ENCODE assay signal across 11 cellular contexts in the genomic region with DNA sequence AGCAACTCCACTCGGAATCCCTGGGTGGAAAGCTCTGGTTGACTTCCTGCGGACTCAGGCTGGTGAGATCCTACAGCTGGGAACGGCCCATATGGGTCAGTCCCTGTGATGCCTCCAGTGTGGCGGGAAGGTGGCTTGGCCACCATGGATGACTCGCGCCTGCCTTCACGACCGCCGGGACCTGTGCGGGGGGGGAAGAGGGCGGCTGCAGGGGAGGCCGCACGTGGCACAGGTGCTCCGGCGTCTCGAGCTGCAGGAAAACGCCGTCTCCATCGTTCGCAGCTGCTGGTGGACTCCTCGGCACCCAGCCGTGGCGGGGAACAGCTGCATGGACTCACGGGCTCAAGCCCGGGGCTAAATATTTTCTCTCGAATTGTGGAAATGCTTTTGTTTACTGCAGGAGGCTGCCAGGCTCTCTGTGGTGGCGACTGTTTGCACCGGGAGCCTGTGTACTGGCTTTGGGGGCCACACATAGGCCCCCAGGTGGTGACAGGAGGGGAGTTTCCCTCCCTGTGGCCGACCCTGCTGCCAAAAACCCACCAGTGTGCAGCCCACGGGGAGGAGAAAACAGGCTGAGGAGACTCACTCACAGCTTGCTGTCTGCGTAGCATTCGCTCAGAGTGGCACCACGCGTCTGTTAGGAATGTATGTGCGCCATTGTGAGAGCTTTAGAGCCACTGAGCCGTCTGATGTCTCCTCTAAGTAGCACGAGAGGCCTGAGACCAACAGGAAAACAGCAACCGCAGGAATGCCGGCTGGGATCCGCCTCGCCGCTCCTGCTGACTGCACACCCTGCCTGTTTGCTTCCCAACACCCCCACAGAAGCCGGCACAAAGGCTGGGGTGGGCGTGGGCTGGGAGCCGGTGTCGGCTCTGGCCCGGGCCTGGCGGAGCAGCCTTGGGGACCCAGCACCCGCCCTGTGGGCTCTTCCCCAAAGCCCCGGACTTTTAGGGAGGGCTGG.
A peak's percentile ranks its signal among the peaks of the same experiment; 100 is the strongest.
DNase-seq lines count a peak whose midpoint lies in the region; ATAC-seq and TF ChIP-seq lines count a peak whose summit lies in the region.
"Had no signal": no experiment of that assay in that cellular context is flagged by ENCODE, and none has a peak within 500 bp of the region (broad histone marks: within the 10 kb centered on the region; RNA-seq: fewer than 3 reads in every experiment).

No MANE protein-coding gene starts in this region.

- ATAC-seq in WTC11 = no peak
- ATAC-seq in HG02623 (IDR thresholded peaks at IDR 0.05; ENCODE audit: unreplicated experiment) = no peak
- ATAC-seq in GM21576 (IDR thresholded peaks at IDR 0.05; ENCODE audit: unreplicated experiment) = no peak

- no peak overlapping the region for H3K4me3 Mint-ChIP-seq in activated CD4-positive, alpha-beta T cell treated with anti-CD3 and anti-CD28 coated beads, Interleukin-2, amount 10 ng/mL, durations not matched to agents 7 days and 5 days
- H3K4me3 Mint-ChIP-seq in WTC11 = no peak overlapping the region
- H3K4me3 Mint-ChIP-seq: central memory CD8-positive, alpha-beta T cell had no signal

- CTCF ChIA-PET in activated CD4-positive, alpha-beta T cell treated with anti-CD3 and anti-CD28 coated beads, Interleukin-2, amount 10 ng/mL, durations not matched to agents 7 days and 5 days (lab: Charles Lee) = no interaction called here
- CTCF ChIA-PET in WTC11 (lab: Charles Lee) = no interaction called here

- peaks cover 2% of the 10 kb centered on the region for H3K36me3 Mint-ChIP-seq in activated CD4-positive, alpha-beta T cell treated with anti-CD3 and anti-CD28 coated beads, Interleukin-2, amount 10 ng/mL, durations not matched to agents 7 days and 5 days (ENCODE audit: low read depth)
- H3K36me3 Mint-ChIP-seq in WTC11 = no peaks in the 10 kb centered on the region

- H3K27ac Mint-ChIP-seq in activated CD4-positive, alpha-beta T cell treated with anti-CD3 and anti-CD28 coated beads, Interleukin-2, amount 10 ng/mL, durations not matched to agents 7 days and 5 days = peak overlapping the region; percentile 36
- peak overlapping the region; percentile 78 for H3K27ac Mint-ChIP-seq in WTC11

- no peaks in the 10 kb centered on the region for H3K9me3 ChIP-seq in testis

- no peaks in the 10 kb centered on the region for H3K36me3 ChIP-seq in testis (ENCODE audit: low read depth, missing control alignments)

- no peaks in the 10 kb centered on the region for H3K4me1 Mint-ChIP-seq in activated CD4-positive, alpha-beta T cell treated with anti-CD3 and anti-CD28 coated beads, Interleukin-2, amount 10 ng/mL, durations not matched to agents 7 days and 5 days
- no peaks in the 10 kb centered on the region for H3K4me1 Mint-ChIP-seq in WTC11
- H3K4me1 Mint-ChIP-seq: central memory CD8-positive, alpha-beta T cell had no signal

- no peak for DNase-seq in activated CD4-positive, alpha-beta T cell treated with anti-CD3 and anti-CD28 coated beads, Interleukin-2, amount 10 ng/mL, durations not matched to agents 7 days and 5 days
- no peak for DNase-seq in activated CD4-positive, alpha-beta T cell treated with anti-CD3 and anti-CD28 coated beads for 1 hour
- DNase-seq in WTC11 (ENCODE audit: low spot score) (no peak), hepatic stellate cell (ENCODE audit: low spot score) (peak; percentile 26), testis (peak; percentile 40), amygdala (lab: John Stamatoyannopoulos, UW) (no peak)
- DNase-seq: NK-92 treated with Interleukin-12 subunit alpha and Interleukin-12 subunit beta, amount 100 ng/mL, for 24 hours had no signal

- peaks cover 3% of the 10 kb centered on the region for H3K4me1 ChIP-seq in testis

- no peak overlapping the region for H3K4me3 ChIP-seq in testis

- 72 to 83% methylated on average over 30 to 50 of the region's 50 CpGs for WGBS in testis, 2 donors

- intact Hi-C loops in testis (cut with DNase I; ENCODE audit: low total_unique reads) = no loop called here

- no peaks in the 10 kb centered on the region for H3K9me3 Mint-ChIP-seq in activated CD4-positive, alpha-beta T cell treated with anti-CD3 and anti-CD28 coated beads, Interleukin-2, amount 10 ng/mL, durations not matched to agents 7 days and 5 days
- H3K9me3 Mint-ChIP-seq in WTC11 = no peaks in the 10 kb centered on the region
- H3K9me3 Mint-ChIP-seq: central memory CD8-positive, alpha-beta T cell had no signal

- POLR2A ChIA-PET in activated CD4-positive, alpha-beta T cell treated with anti-CD3 and anti-CD28 coated beads, Interleukin-2, amount 10 ng/mL, durations not matched to agents 7 days and 5 days (lab: Charles Lee) = no interaction called here
- POLR2A ChIA-PET in WTC11 (lab: Charles Lee) = no interaction called here

- no peaks in the 10 kb centered on the region for H3K27me3 ChIP-seq in testis

- TF ChIP-seq CTCF in WTC11 (IDR thresholded peaks at IDR 0.05) (no peak), testis (IDR thresholded peaks at IDR 0.05) (no peak)

- H3K27me3 Mint-ChIP-seq in activated CD4-positive, alpha-beta T cell treated with anti-CD3 and anti-CD28 coated beads, Interleukin-2, amount 10 ng/mL, durations not matched to agents 7 days and 5 days = no peaks in the 10 kb centered on the region
- H3K27me3 Mint-ChIP-seq in WTC11 (ENCODE audit: low read depth) = no peaks in the 10 kb centered on the region
- H3K27me3 Mint-ChIP-seq: central memory CD8-positive, alpha-beta T cell had no signal

- no peak for TF ChIP-seq POLR2A in testis (IDR thresholded peaks at IDR 0.05)

- H3K27ac ChIP-seq in testis = peak overlapping the region in 1 of 2 donors; percentile 19
- H3K27ac ChIP-seq: C4-2B had no signal

TF ChIP-seq in WTC11, 78 proteins besides CTCF, POLR2A, EP300 and RAD21:
- TF ChIP-seq CREM (CRISPR knock-in tag; IDR thresholded peaks at IDR 0.05) (no peak), ZNF671 (CRISPR knock-in tag; IDR thresholded peaks at IDR 0.05) (no peak), ZNF317 (CRISPR knock-in tag; IDR thresholded peaks at IDR 0.05; ENCODE audit: borderline replicate concordance, low read depth) (no peak), ZNF423 (CRISPR knock-in tag; IDR thresholded peaks at IDR 0.05) (no peak), PRRX2 (CRISPR knock-in tag; IDR thresholded peaks at IDR 0.05) (no peak), RORB (CRISPR knock-in tag; IDR thresholded peaks at IDR 0.05) (no peak)
- TF ChIP-seq, protein P1, sequence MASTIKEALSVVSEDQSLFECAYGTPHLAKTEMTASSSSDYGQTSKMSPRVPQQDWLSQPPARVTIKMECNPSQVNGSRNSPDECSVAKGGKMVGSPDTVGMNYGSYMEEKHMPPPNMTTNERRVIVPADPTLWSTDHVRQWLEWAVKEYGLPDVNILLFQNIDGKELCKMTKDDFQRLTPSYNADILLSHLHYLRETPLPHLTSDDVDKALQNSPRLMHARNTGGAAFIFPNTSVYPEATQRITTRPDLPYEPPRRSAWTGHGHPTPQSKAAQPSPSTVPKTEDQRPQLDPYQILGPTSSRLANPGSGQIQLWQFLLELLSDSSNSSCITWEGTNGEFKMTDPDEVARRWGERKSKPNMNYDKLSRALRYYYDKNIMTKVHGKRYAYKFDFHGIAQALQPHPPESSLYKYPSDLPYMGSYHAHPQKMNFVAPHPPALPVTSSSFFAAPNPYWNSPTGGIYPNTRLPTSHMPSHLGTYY (CRISPR knock-in tag; IDR thresholded peaks at IDR 0.05) = no peak
TF ChIP-seq in WTC11: peak in this region for 0.

Comparison
In these comparisons a context has a peak if more than half of its experiments do, and no peak if none do; other contexts are left out.
1. DNase-seq: peak in hepatic stellate cell (single experiment) and testis (single experiment); none in activated CD4-positive, alpha-beta T cell treated with anti-CD3 and anti-CD28 coated beads, Interleukin-2, amount 10 ng/mL, durations not matched to agents 7 days and 5 days (single experiment), activated CD4-positive, alpha-beta T cell treated with anti-CD3 and anti-CD28 coated beads for 1 hour (single experiment), WTC11 (single experiment) and amygdala (0 of 56).